In genomic region chr11:1746956-1747752, GRCh38 we compare ENCODE assay signal across 16 cellular contexts. TPM values are rescaled to one million over a fixed set of nuclear protein-coding genes. Genes with fewer than 3 reads are reported as not detected.
DNase-seq lines count a peak whose midpoint lies in the region; ATAC-seq, FAIRE-seq and TF ChIP-seq lines count a peak whose summit lies in the region.
"Had no signal": no experiment of that assay in that cellular context is flagged by ENCODE, and none has a peak within 500 bp of the region (broad histone marks: within the 10 kb centered on the region; RNA-seq: fewer than 3 reads in every experiment).

No MANE protein-coding gene starts in this region.

- no peak for TF ChIP-seq POLR2A in Peyer's patch (IDR thresholded peaks at IDR 0.05)

- H3K79me2 ChIP-seq in astrocyte (ENCODE audit: insufficient read depth, low read length) (no peaks in the 10 kb centered on the region), smooth muscle cell (ENCODE audit: low read depth) (no peaks in the 10 kb centered on the region)
- H3K79me2 ChIP-seq: parathyroid adenoma had no signal

- H3K4me3 ChIP-seq in Peyer's patch (peak overlapping the region in 1 of 4 donors; percentile 50), astrocyte (ENCODE audit: insufficient read depth, low read depth, low read length) (no peak overlapping the region), left lung (no peak overlapping the region), smooth muscle cell (no peak overlapping the region)

- H3K9me3 ChIP-seq in Peyer's patch (no peaks in the 10 kb centered on the region), astrocyte (ENCODE audit: insufficient read depth, low read depth, low read length) (peaks cover 8% of the 10 kb centered on the region), left lung (no peaks in the 10 kb centered on the region), smooth muscle cell (replicated peaks; ENCODE audit: low read depth) (no peaks in the 10 kb centered on the region)
- H3K9me3 ChIP-seq: esophagus muscularis mucosa had no signal

- H3K27ac ChIP-seq in Peyer's patch (no peak overlapping the region), astrocyte (ENCODE audit: low read depth, low read length) (no peak overlapping the region), left lung (no peak overlapping the region), smooth muscle cell (ENCODE audit: low read depth) (no peak overlapping the region)
- H3K27ac ChIP-seq: esophagus muscularis mucosa, parathyroid adenoma had no signal

- no peak overlapping the region for H2AFZ ChIP-seq in astrocyte (ENCODE audit: low read depth, low read length)
- no peak overlapping the region for H2AFZ ChIP-seq in smooth muscle cell (ENCODE audit: low read depth)
- H2AFZ ChIP-seq: parathyroid adenoma had no signal

- H3K4me2 ChIP-seq in astrocyte (ENCODE audit: low read length) (peak overlapping the region; percentile 84), smooth muscle cell (peak overlapping the region; percentile 98)

- H3K27me3 ChIP-seq in Peyer's patch (peaks cover 0 to 3% of the 10 kb centered on the region in 2 donors), astrocyte (ENCODE audit: insufficient read depth, low read length) (no peaks in the 10 kb centered on the region), left lung (peaks cover 14 to 39% of the 10 kb centered on the region in 2 donors), smooth muscle cell (ENCODE audit: low read depth) (no peaks in the 10 kb centered on the region)

- H3K4me3 Mint-ChIP-seq in astrocyte (ENCODE audit: unreplicated experiment): peak overlapping the region; percentile 14
- H3K4me3 Mint-ChIP-seq: dendritic cell treated with granulocyte-macrophage colony-stimulating factor and Interleukin-4, amounts not matched to agents 40 ng/mL and 50 ng/mL, for 4 days had no signal

- peaks cover 12% of the 10 kb centered on the region for H3K4me1 Mint-ChIP-seq in astrocyte (ENCODE audit: low read depth, unreplicated experiment)

- H3K36me3 ChIP-seq in Peyer's patch (peaks cover 0 to 2% (median 0%) of the 10 kb centered on the region in 3 donors), astrocyte (ENCODE audit: insufficient read depth, low read length) (no peaks in the 10 kb centered on the region), left lung (peaks cover 0 to 38% of the 10 kb centered on the region in 2 donors), smooth muscle cell (ENCODE audit: low read depth) (no peaks in the 10 kb centered on the region)

- no peak for ATAC-seq in left lung
- ATAC-seq in GM21423 (IDR thresholded peaks at IDR 0.05; ENCODE audit: unreplicated experiment): no peak

- peak in 2 of 3 donors; percentile 37 to 42 for DNase-seq in Peyer's patch
- DNase-seq in astrocyte (ENCODE audit: low read depth): no peak
- peak; percentile 34 to 75 for DNase-seq in left lung
- DNase-seq in smooth muscle cell (lab: John Stamatoyannopoulos, UW; ENCODE audit: unreplicated experiment): no peak
- no peak for DNase-seq in KG1 (lab: John Stamatoyannopoulos, UW)
- DNase-seq in NCI-H2107 treated with DMSO at 0.1 percent for 48 hours (lab: John Stamatoyannopoulos, UW; ENCODE audit: unreplicated experiment): no peak
- DNase-seq: activated CD4-positive, alpha-beta T cell treated with anti-CD3 and anti-CD28 coated beads for 4 hours; kidney glomerular epithelial cell; NCI-H2171 had no signal

- peaks cover 6% of the 10 kb centered on the region for H3K36me3 Mint-ChIP-seq in astrocyte (ENCODE audit: low read depth, unreplicated experiment)

- H4K20me1 ChIP-seq in astrocyte (ENCODE audit: insufficient read depth, low read length): peaks cover 27% of the 10 kb centered on the region
- H4K20me1 ChIP-seq in smooth muscle cell (ENCODE audit: low read depth): peaks cover 38% of the 10 kb centered on the region

- no peak for TF ChIP-seq CTCF in Peyer's patch (IDR thresholded peaks at IDR 0.05)
- no peak for TF ChIP-seq CTCF in astrocyte (IDR thresholded peaks at IDR 0.05; ENCODE audit: insufficient read depth, low read depth, low read length)
- TF ChIP-seq CTCF in left lung (IDR thresholded peaks at IDR 0.05): no peak
- TF ChIP-seq CTCF in smooth muscle cell (IDR thresholded peaks at IDR 0.05; ENCODE audit: borderline replicate concordance, insufficient read depth, poor library complexity, severe bottlenecking): no peak

- H3K27me3 Mint-ChIP-seq in astrocyte (ENCODE audit: low read depth, unreplicated experiment): peaks cover 9% of the 10 kb centered on the region

- H3K27ac Mint-ChIP-seq in astrocyte (ENCODE audit: unreplicated experiment): no peak overlapping the region
- H3K27ac Mint-ChIP-seq: dendritic cell treated with granulocyte-macrophage colony-stimulating factor and Interleukin-4, amounts not matched to agents 40 ng/mL and 50 ng/mL, for 4 days had no signal

- H3K9me3 Mint-ChIP-seq in astrocyte (ENCODE audit: unreplicated experiment): no peaks in the 10 kb centered on the region
- H3K9me3 Mint-ChIP-seq: dendritic cell treated with granulocyte-macrophage colony-stimulating factor and Interleukin-4, amounts not matched to agents 40 ng/mL and 50 ng/mL, for 4 days had no signal

- peaks cover 0 to 30% (median 15%) of the 10 kb centered on the region in 4 donors for H3K4me1 ChIP-seq in Peyer's patch
- peaks cover 28% of the 10 kb centered on the region for H3K4me1 ChIP-seq in astrocyte (ENCODE audit: insufficient read depth, low read length)
- H3K4me1 ChIP-seq in left lung: peaks cover 0 to 51% of the 10 kb centered on the region in 2 donors
- peaks cover 15% of the 10 kb centered on the region for H3K4me1 ChIP-seq in smooth muscle cell (ENCODE audit: low read depth)

- WGBS in smooth muscle cell (ENCODE audit: low lambda C conversion rate): 94% methylated on average over 19 of the region's 21 CpGs

- intact Hi-C loops in left lung (cut with DNase I): no loop called here

- H3K9ac ChIP-seq in astrocyte (ENCODE audit: low read length) (no peak overlapping the region), smooth muscle cell (ENCODE audit: low read depth) (no peak overlapping the region)
- H3K9ac ChIP-seq: parathyroid adenoma had no signal

- FAIRE-seq in astrocyte (lab: Jason Lieb, UNC): no peak

- H3F3A ChIP-seq in smooth muscle cell (ENCODE audit: low read depth): peaks cover 8% of the 10 kb centered on the region

RNA-seq across cellular contexts. Expression of gene IFITM10, which starts 3.2 kb away (rescaled TPM):
- 1 to 10 TPM in 3 of 4 donors, under 1 TPM in 1; 0.88 to 5.0 (median 3.4) TPM for total RNA-seq in Peyer's patch
- total RNA-seq in astrocyte: 2.0 and 5.1 TPM in 2 replicates
- total RNA-seq in left lung: 10 to 100 TPM in 1 of 2 donors, 1 to 10 TPM in 1; 3.4 to 16.5 TPM
- 0.49 and 2.5 TPM in 2 replicates for total RNA-seq in smooth muscle cell
- 2.2 and 4.2 TPM in 2 replicates for polyA plus RNA-seq in smooth muscle cell

RNA-seq across cellular contexts. Expression of gene CTSD, which starts 16.6 kb away (rescaled TPM):
- total RNA-seq in Peyer's patch: 1,000 to 10,000 TPM in 2 of 4 donors, 100 to 1,000 TPM in 2; 129 to 1,688 (median 1,221) TPM
- 290 and 340 TPM in 2 replicates for total RNA-seq in astrocyte
- total RNA-seq in left lung: 1,000 to 10,000 TPM; 1,902 to 2,455 TPM
- 101 and 123 TPM in 2 replicates for total RNA-seq in smooth muscle cell
- 301 and 310 TPM in 2 replicates for polyA plus RNA-seq in smooth muscle cell

RNA-seq across cellular contexts. Expression of gene KRTAP5-6, which starts 50.2 kb away (rescaled TPM):
- total RNA-seq in Peyer's patch (not detected), astrocyte (not detected in 2 replicates), left lung (not detected), smooth muscle cell (not detected in 2 replicates)
- not detected in 2 replicates for polyA plus RNA-seq in smooth muscle cell
- total RNA-seq: esophagus muscularis mucosa; T-helper 2 cell treated with Interferon-gamma antibody and Interleukin-4, amounts not matched to agents 100 ng/mL and 5 ng/mL, for 36 hours had no signal
- polyA plus RNA-seq: adipose tissue, BJ had no signal

Comparison
In these comparisons a context has a peak if more than half of its experiments do, and no peak if none do; other contexts are left out.
1. DNase-seq: peak in Peyer's patch (2 of 3) and left lung (2 of 2); none in astrocyte (single experiment), smooth muscle cell (single experiment), KG1 (single experiment) and NCI-H2107 treated with DMSO at 0.1 percent for 48 hours (single experiment).